ENCODE assay signal across 21 cellular contexts in genomic region chr14:57275023-57275664, GRCh38.
"Had no signal": no experiment of that assay in that cellular context is flagged by ENCODE, and none has a peak within 500 bp of the region (broad histone marks: within the 10 kb centered on the region; RNA-seq: fewer than 3 reads in every experiment).

No MANE protein-coding gene starts in this region.

- H3K36me3 ChIP-seq: pancreas had no signal

- DNase-seq: activated CD4-positive, alpha-beta T cell treated with anti-CD3 and anti-CD28 coated beads for 1 hour; activated effector memory CD4-positive, alpha-beta T cell treated with anti-CD3 and anti-CD28 coated beads, Interleukin-2, amount 50 U/mL, for 16 hours; activated naive CD4-positive, alpha-beta T cell treated with anti-CD3 and anti-CD28 coated beads, Interleukin-2, amount 50 U/mL, for 16 hours; activated T-cell treated with anti-CD3 and anti-CD28 coated beads, Interleukin-2, amount 50 U/mL, for 72 hours; aorta; central memory CD4-positive, alpha-beta T cell; dermis blood vessel endothelial cell; effector CD8-positive, alpha-beta T cell; gastrocnemius medialis; head of caudate nucleus; islet precursor cell; left cardiac atrium; pancreas; psoas muscle; stimulated activated CD4-positive, alpha-beta T cell treated with anti-CD3 and anti-CD28 coated beads, Interleukin-4, amount 100 ng/mL, for 24 hours; stimulated activated naive CD4-positive, alpha-beta T cell treated with Interleukin-2 at 50 U/mL for 16 hours; T-helper 1 cell; upper lobe of right lung had no signal

- H3K4me3 ChIP-seq: gastrocnemius medialis, pancreas, psoas muscle, right atrium auricular region, upper lobe of right lung had no signal

- H3K9me3 ChIP-seq: gastrocnemius medialis, pancreas, psoas muscle, right atrium auricular region, upper lobe of right lung had no signal

- H3K27me3 ChIP-seq: gastrocnemius medialis, pancreas, right atrium auricular region, upper lobe of right lung had no signal

- H3K27ac ChIP-seq: gastrocnemius medialis, pancreas, psoas muscle, right atrium auricular region, upper lobe of right lung had no signal

- FAIRE-seq: pancreas, TTC549 had no signal

- ATAC-seq: activated T-cell treated with anti-CD3 and anti-CD28 coated beads, Interleukin-2, amount 50 U/mL, for 72 hours; gastrocnemius medialis; left cardiac atrium; natural killer cell treated with Interleukin-12 subunit alpha and Interleukin-12 subunit beta and Interleukin-15 and Interleukin-18, amount 100 ng/mL, for 72 hours; pancreas; psoas muscle; upper lobe of right lung had no signal
